In genomic region chr2:127386764-127387654, GRCh38 we compare ENCODE assay signal across 8 cellular contexts. TPM values are rescaled to one million over a fixed set of nuclear protein-coding genes. Genes with fewer than 3 reads are reported as not detected.
DNase-seq lines count a peak whose midpoint lies in the region; ATAC-seq, FAIRE-seq and TF ChIP-seq lines count a peak whose summit lies in the region.

No MANE protein-coding gene starts in this region.

- TF ChIP-seq CTCF in GM13977 (IDR thresholded peaks at IDR 0.05; ENCODE audit: extremely low read depth, insufficient read depth, missing control alignments) (no peak), astrocyte (IDR thresholded peaks at IDR 0.05; ENCODE audit: insufficient read depth, low read depth, low read length) (no peak), retinal pigment epithelial cell (conservative IDR thresholded peaks at IDR 0.05; ENCODE audit: low read depth, low read length) (no peak)

- peaks cover 41% of the 10 kb centered on the region for H4K20me1 ChIP-seq in astrocyte (ENCODE audit: insufficient read depth, low read length)

- in situ Hi-C loops in GM13977 (cut with MboI; ENCODE audit: low pct_unique_long_range_greater_than_20kb, low sequenced_read_pairs, unreplicated experiment): no loop called here

- no peaks in the 10 kb centered on the region for H3K9me3 Mint-ChIP-seq in astrocyte (ENCODE audit: unreplicated experiment)

- peak overlapping the region; percentile 98 for H3K9ac ChIP-seq in astrocyte (ENCODE audit: low read length)

- no peaks in the 10 kb centered on the region for H3K27me3 ChIP-seq in astrocyte (ENCODE audit: insufficient read depth, low read length)

- peaks cover 18% of the 10 kb centered on the region for H3K4me1 ChIP-seq in astrocyte (ENCODE audit: insufficient read depth, low read length)

- no peaks in the 10 kb centered on the region for H3K36me3 ChIP-seq in astrocyte (ENCODE audit: insufficient read depth, low read length)

- no peaks in the 10 kb centered on the region for H3K27me3 Mint-ChIP-seq in astrocyte (ENCODE audit: low read depth, unreplicated experiment)

- peak; percentile 13 for FAIRE-seq in astrocyte (lab: Jason Lieb, UNC)

- peak overlapping the region; percentile 12 for H3K27ac Mint-ChIP-seq in astrocyte (ENCODE audit: unreplicated experiment)

- H3K9me3 ChIP-seq in astrocyte (ENCODE audit: insufficient read depth, low read depth, low read length): no peaks in the 10 kb centered on the region

- peaks cover 41% of the 10 kb centered on the region for H3K4me1 Mint-ChIP-seq in astrocyte (ENCODE audit: low read depth, unreplicated experiment)

- H3K36me3 Mint-ChIP-seq in astrocyte (ENCODE audit: low read depth, unreplicated experiment): peaks cover 1% of the 10 kb centered on the region

- peak; percentile 88 for DNase-seq in GM13977 (ENCODE audit: low spot score)
- peak; percentile 73 for DNase-seq in NCI-H1694 treated with DMSO at 0.1 percent for 48 hours (lab: John Stamatoyannopoulos, UW)
- DNase-seq in T-helper 9 cell: peak; percentile 70
- DNase-seq in astrocyte (ENCODE audit: low read depth): peak; percentile 85
- DNase-seq in hypothalamus (lab: John Stamatoyannopoulos, UW): peak in 49 of 51 donors; percentile 24 to 89 (median 76)
- DNase-seq in retinal pigment epithelial cell (ENCODE audit: low read depth): peak; percentile 62
- no peak for DNase-seq in cortex of kidney (lab: John Stamatoyannopoulos, UW)

- peak overlapping the region; percentile 72 for H2AFZ ChIP-seq in astrocyte (ENCODE audit: low read depth, low read length)

- peak; percentile 48 for ATAC-seq in HG02884 (IDR thresholded peaks at IDR 0.05; ENCODE audit: unreplicated experiment)

- H3K4me2 ChIP-seq in astrocyte (ENCODE audit: low read length): peak overlapping the region; percentile 88

- H3K4me3 ChIP-seq in astrocyte (ENCODE audit: insufficient read depth, low read depth, low read length): peak overlapping the region; percentile 82
- peak overlapping the region; percentile 93 for H3K4me3 ChIP-seq in retinal pigment epithelial cell (ENCODE audit: low read length)

- peak overlapping the region; percentile 94 for H3K4me3 Mint-ChIP-seq in astrocyte (ENCODE audit: unreplicated experiment)

- H3K79me2 ChIP-seq in astrocyte (ENCODE audit: insufficient read depth, low read length): peaks cover 52% of the 10 kb centered on the region

- peak overlapping the region; percentile 97 for H3K27ac ChIP-seq in astrocyte (ENCODE audit: low read depth, low read length)

RNA-seq across cellular contexts. Expression of gene MAP3K2, which starts 0.8 kb away (rescaled TPM):
- total RNA-seq in astrocyte: 62.2 and 71.2 TPM in 2 replicates

RNA-seq across cellular contexts. Expression of gene PROC, which starts 31.2 kb away (rescaled TPM):
- 1.0 and 1.5 TPM in 2 replicates for total RNA-seq in astrocyte
